Comparison of ENCODE assay signal across 13 cellular contexts in the genomic region with DNA sequence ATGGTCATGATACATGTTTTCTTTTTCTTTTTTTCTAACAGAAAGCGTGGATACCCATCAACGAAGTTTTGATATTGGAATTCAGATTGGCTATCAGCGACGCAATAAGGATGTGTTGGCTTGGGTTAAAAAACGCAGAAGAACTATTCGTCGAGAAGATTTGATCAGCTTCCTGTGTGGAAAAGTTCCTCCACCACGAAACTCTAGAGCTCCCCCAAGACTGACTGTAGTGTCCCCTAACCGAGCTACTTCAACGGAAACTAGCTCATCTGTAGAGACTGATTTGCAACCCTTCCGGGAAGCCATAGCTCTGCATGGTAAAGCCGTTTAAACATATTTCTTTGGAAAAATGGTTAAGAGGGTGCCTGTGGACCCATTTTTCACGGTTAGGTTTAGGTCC. TPM values are rescaled to one million over a fixed set of nuclear protein-coding genes. Genes with fewer than 3 reads are reported as not detected.
A peak's percentile ranks its signal among the peaks of the same experiment; 100 is the strongest.
DNase-seq lines count a peak whose midpoint lies in the region; ATAC-seq and TF ChIP-seq lines count a peak whose summit lies in the region.
"Had no signal": no experiment of that assay in that cellular context is flagged by ENCODE, and none has a peak within 500 bp of the region (broad histone marks: within the 10 kb centered on the region; RNA-seq: fewer than 3 reads in every experiment).

No MANE protein-coding gene starts in this region.

- H3K4me1 ChIP-seq in gastroesophageal sphincter = peaks cover 38 to 100% (median 61%) of the 10 kb centered on the region in 3 donors

- CTCF ChIA-PET in activated B cell treated with CpG ODN at 0.5 μM for 24 hours (lab: Charles Lee) = interaction anchor here (0.5 to 1.0 kb wide), 2 partner anchors 32 to 179 kb away, joined by 3 to 4 read pairs; no protein-coding TSS in a partner anchor

- TF ChIP-seq POLR2A in gastroesophageal sphincter (IDR thresholded peaks at IDR 0.05) = no peak

- peak overlapping the region; percentile 51 for H3K4me3 Mint-ChIP-seq in activated T-cell treated with anti-CD3 and anti-CD28 coated beads, Interleukin-2, amount 50 U/mL, for 4 hours
- no peak overlapping the region for H3K4me3 Mint-ChIP-seq in activated B cell treated with CpG ODN at 0.5 μM for 24 hours
- peak overlapping the region in 1 of 2 donors; percentile 35 for H3K4me3 Mint-ChIP-seq in stimulated activated naive B cell treated with anti-CD40 and anti-IgM and Interleukin-4, amounts not matched to agents 10 μg/mL and 1 μg/mL and 100 μg/mL, for 72 hours

- peak overlapping the region; percentile 18 for H3K27ac Mint-ChIP-seq in activated B cell treated with CpG ODN at 0.5 μM for 24 hours
- H3K27ac Mint-ChIP-seq in stimulated activated naive B cell treated with anti-CD40 and anti-IgM and Interleukin-4, amounts not matched to agents 10 μg/mL and 1 μg/mL and 100 μg/mL, for 72 hours = peak overlapping the region; percentile 79
- H3K27ac Mint-ChIP-seq: dendritic cell treated with granulocyte-macrophage colony-stimulating factor and Interleukin-4, amounts not matched to agents 40 ng/mL and 50 ng/mL, for 4 days had no signal

- H3K4me1 Mint-ChIP-seq in activated T-cell treated with anti-CD3 and anti-CD28 coated beads, Interleukin-2, amount 50 U/mL, for 4 hours (ENCODE audit: low read depth) = peaks cover 94% of the 10 kb centered on the region
- H3K4me1 Mint-ChIP-seq in activated B cell treated with CpG ODN at 0.5 μM for 24 hours = peaks cover 95% of the 10 kb centered on the region
- peaks cover 51 to 96% of the 10 kb centered on the region in 2 donors for H3K4me1 Mint-ChIP-seq in stimulated activated naive B cell treated with anti-CD40 and anti-IgM and Interleukin-4, amounts not matched to agents 10 μg/mL and 1 μg/mL and 100 μg/mL, for 72 hours

- peaks cover 0 to 55% of the 10 kb centered on the region in 2 donors for H3K36me3 ChIP-seq in gastroesophageal sphincter

- no peaks in the 10 kb centered on the region for H3K9me3 ChIP-seq in gastroesophageal sphincter

- TF ChIP-seq CTCF in activated B cell treated with CpG ODN at 0.5 μM for 24 hours (IDR thresholded peaks at IDR 0.05) (no peak), gastroesophageal sphincter (IDR thresholded peaks at IDR 0.05) (no peak)

- no peaks in the 10 kb centered on the region for H3K27me3 Mint-ChIP-seq in activated T-cell treated with anti-CD3 and anti-CD28 coated beads, Interleukin-2, amount 50 U/mL, for 4 hours (ENCODE audit: low read depth)
- H3K27me3 Mint-ChIP-seq in activated B cell treated with CpG ODN at 0.5 μM for 24 hours = no peaks in the 10 kb centered on the region
- no peaks in the 10 kb centered on the region for H3K27me3 Mint-ChIP-seq in stimulated activated naive B cell treated with anti-CD40 and anti-IgM and Interleukin-4, amounts not matched to agents 10 μg/mL and 1 μg/mL and 100 μg/mL, for 72 hours
- H3K27me3 Mint-ChIP-seq: dendritic cell treated with granulocyte-macrophage colony-stimulating factor and Interleukin-4, amounts not matched to agents 40 ng/mL and 50 ng/mL, for 4 days had no signal

- H3K4me3 ChIP-seq in gastroesophageal sphincter = no peak overlapping the region

- no peak for TF ChIP-seq EP300 in gastroesophageal sphincter (IDR thresholded peaks at IDR 0.05)

- peak; percentile 26 to 41 for ATAC-seq in activated T-cell treated with anti-CD3 and anti-CD28 coated beads, Interleukin-2, amount 50 U/mL, for 4 hours
- ATAC-seq in activated B cell treated with CpG ODN at 0.5 μM for 24 hours (ENCODE audit: low read depth) (no peak), gastroesophageal sphincter (no peak)
- no peak for ATAC-seq in stimulated activated naive B cell treated with anti-CD40 and anti-IgM and Interleukin-4, amounts not matched to agents 10 μg/mL and 1 μg/mL and 100 μg/mL, for 72 hours (replicated peaks)

- H3K36me3 Mint-ChIP-seq in activated T-cell treated with anti-CD3 and anti-CD28 coated beads, Interleukin-2, amount 50 U/mL, for 4 hours (ENCODE audit: insufficient read depth) = peaks cover 79% of the 10 kb centered on the region
- H3K36me3 Mint-ChIP-seq in activated B cell treated with CpG ODN at 0.5 μM for 24 hours (ENCODE audit: low read depth) = peaks cover 87% of the 10 kb centered on the region
- peaks cover 56 to 80% of the 10 kb centered on the region in 2 donors for H3K36me3 Mint-ChIP-seq in stimulated activated naive B cell treated with anti-CD40 and anti-IgM and Interleukin-4, amounts not matched to agents 10 μg/mL and 1 μg/mL and 100 μg/mL, for 72 hours

- peak overlapping the region in 3 of 4 donors; percentile 40 to 64 (median 59) for H3K27ac ChIP-seq in gastroesophageal sphincter
- H3K27ac ChIP-seq: parathyroid adenoma had no signal

- POLR2A ChIA-PET in activated B cell treated with CpG ODN at 0.5 μM for 24 hours (lab: Charles Lee) = interaction anchor here (0.5 to 4.6 kb wide), 5 partner anchors 8 to 1829 kb away, joined by 3 to 49 read pairs (median 4); a partner anchor contains a TSS

- 80 to 92% methylated on average over 9 to 13 of the region's 13 CpGs for WGBS in gastroesophageal sphincter (ENCODE audit: low coverage in 1 of 2), 2 donors

- intact Hi-C loops in activated B cell treated with CpG ODN at 0.5 μM for 24 hours (cut with micrococcal nuclease) = no loop called here

- H3K9me3 Mint-ChIP-seq in activated T-cell treated with anti-CD3 and anti-CD28 coated beads, Interleukin-2, amount 50 U/mL, for 4 hours = no peaks in the 10 kb centered on the region
- H3K9me3 Mint-ChIP-seq in activated B cell treated with CpG ODN at 0.5 μM for 24 hours = no peaks in the 10 kb centered on the region
- H3K9me3 Mint-ChIP-seq in stimulated activated naive B cell treated with anti-CD40 and anti-IgM and Interleukin-4, amounts not matched to agents 10 μg/mL and 1 μg/mL and 100 μg/mL, for 72 hours = no peaks in the 10 kb centered on the region
- H3K9me3 Mint-ChIP-seq: dendritic cell treated with granulocyte-macrophage colony-stimulating factor and Interleukin-4, amounts not matched to agents 40 ng/mL and 50 ng/mL, for 4 days had no signal

- DNase-seq in activated T-cell treated with anti-CD3 and anti-CD28 coated beads, Interleukin-2, amount 50 U/mL, for 4 hours = no peak
- DNase-seq in activated T-cell treated with anti-CD3 and anti-CD28 coated beads, Interleukin-2, amount 50 U/mL, for 48 hours = no peak
- DNase-seq in activated B cell treated with CpG ODN at 0.5 μM for 24 hours (no peak), NCI-H1436 (lab: John Stamatoyannopoulos, UW) (no peak), RPMI8226 (no peak), NCI-H146 (lab: John Stamatoyannopoulos, UW) (no peak)
- DNase-seq in stimulated activated naive B cell treated with anti-CD40 and anti-IgM and Interleukin-4, amounts not matched to agents 10 μg/mL and 1 μg/mL and 100 μg/mL, for 72 hours = no peak
- DNase-seq: amygdala; NCI-H2227 treated with DMSO at 0.1 percent for 48 hours; stimulated activated CD4-positive, alpha-beta T cell treated with anti-CD3 and anti-CD28 coated beads, Interleukin-15, amount 100 ng/mL, for 24 hours had no signal

- H3K27me3 ChIP-seq in gastroesophageal sphincter = no peaks in the 10 kb centered on the region

RNA-seq across cellular contexts. Expression of a gene that starts 11.5 kb away (rescaled TPM):
- 10 to 100 TPM; 64.2 to 75.7 (median 70.0) TPM for total RNA-seq in activated T-cell treated with anti-CD3 and anti-CD28 coated beads, Interleukin-2, amount 50 U/mL, for 4 hours
- 77.0 and 85.6 TPM in 2 replicates for total RNA-seq in activated B cell treated with CpG ODN at 0.5 μM for 24 hours
- 10 to 100 TPM; 58.9 to 78.3 (median 64.7) TPM for total RNA-seq in gastroesophageal sphincter

Comparison
In these comparisons a context has a peak if more than half of its experiments do, and no peak if none do; other contexts are left out.
1. ATAC-seq: peak in activated T-cell treated with anti-CD3 and anti-CD28 coated beads, Interleukin-2, amount 50 U/mL, for 4 hours (2 of 2); none in activated B cell treated with CpG ODN at 0.5 μM for 24 hours (single experiment), gastroesophageal sphincter (single experiment) and stimulated activated naive B cell treated with anti-CD40 and anti-IgM and Interleukin-4, amounts not matched to agents 10 μg/mL and 1 μg/mL and 100 μg/mL, for 72 hours (0 of 2).